Comparison of ENCODE assay signal across 10 cellular contexts in the genomic region with DNA sequence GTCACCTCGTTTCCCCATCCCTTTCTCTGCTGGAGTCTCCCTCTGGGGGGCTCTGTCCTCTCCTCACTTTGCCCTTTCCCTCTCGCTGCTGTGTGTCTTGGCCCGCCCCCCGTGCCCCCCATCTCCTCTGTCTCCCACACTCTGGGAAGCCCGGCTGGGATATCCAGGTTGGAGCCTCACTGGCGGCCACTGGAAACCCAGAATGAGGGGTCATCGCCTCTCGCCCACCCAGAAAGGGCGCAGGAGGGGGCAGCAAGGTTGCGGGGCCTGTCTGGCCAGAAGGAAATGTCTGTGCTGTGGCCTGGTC. TPM values are rescaled to one million over a fixed set of nuclear protein-coding genes. Genes with fewer than 3 reads are reported as not detected.
DNase-seq lines count a peak whose midpoint lies in the region; ATAC-seq and TF ChIP-seq lines count a peak whose summit lies in the region.
"Had no signal": no experiment of that assay in that cellular context is flagged by ENCODE, and none has a peak within 500 bp of the region (broad histone marks: within the 10 kb centered on the region; RNA-seq: fewer than 3 reads in every experiment).

No MANE protein-coding gene starts in this region.

- H3K9me3 ChIP-seq in AG04450 (ENCODE audit: control insufficient read depth, insufficient read depth, low read length): no peaks in the 10 kb centered on the region; the same call in 1 of the 2 replicates
- no peaks in the 10 kb centered on the region for H3K9me3 ChIP-seq in Peyer's patch
- H3K9me3 ChIP-seq in esophagus (ENCODE audit: control insufficient read depth in 2 of 2, insufficient read depth in 1 of 2, low read depth in 1 of 2, low read length in 1 of 2): no peaks in the 10 kb centered on the region
- H3K9me3 ChIP-seq in neuronal stem cell (replicated peaks in 1 of 2; ENCODE audit: control insufficient read depth in 2 of 2, insufficient read depth in 1 of 2, low read depth in 1 of 2, low read length in 2 of 2): no peaks in the 10 kb centered on the region

- H2BK120ac ChIP-seq in neuronal stem cell (ENCODE audit: low read depth, low read length): no peak overlapping the region

- H4K91ac ChIP-seq in neuronal stem cell (ENCODE audit: low read depth, low read length, poor library complexity): no peak overlapping the region

- H2BK5ac ChIP-seq in neuronal stem cell (ENCODE audit: low read length): no peak overlapping the region

- H3K27ac ChIP-seq in AG04450 (ENCODE audit: low read depth, low read length) (peak overlapping the region; percentile 100), Peyer's patch (peak overlapping the region; percentile 74 to 87 (median 80)), esophagus (ENCODE audit: low read depth in 2 of 2, low read length in 1 of 2) (peak overlapping the region; percentile 66 to 76), neuronal stem cell (replicated peaks; ENCODE audit: low read length) (no peak overlapping the region)

- POLR2A ChIA-PET in AG04450 (lab: Yijun Ruan, JAX): interaction anchor here (0.6 to 4.9 kb wide), 3 partner anchors 27 to 40 kb away, joined by 5 to 43 read pairs (median 7); a partner anchor contains a TSS

- H2AK5ac ChIP-seq in neuronal stem cell (ENCODE audit: low read depth, low read length): peak overlapping the region; percentile 70

- H2BK12ac ChIP-seq in neuronal stem cell (ENCODE audit: low read length): no peak overlapping the region

- H3K4ac ChIP-seq in neuronal stem cell (ENCODE audit: low read length): no peak overlapping the region

- no peak for ATAC-seq in GM19452 (IDR thresholded peaks at IDR 0.05; ENCODE audit: unreplicated experiment)

- H3K18ac ChIP-seq in neuronal stem cell (ENCODE audit: low read length): peak overlapping the region; percentile 83

- no peak for TF ChIP-seq CTCF in AG04450 (IDR thresholded peaks at IDR 0.05; ENCODE audit: low read depth, low read length)
- no peak for TF ChIP-seq CTCF in Peyer's patch (IDR thresholded peaks at IDR 0.05)

- peak overlapping the region; percentile 33 for H2AFZ ChIP-seq in neuronal stem cell (ENCODE audit: low read length)

- 8 to 24% methylated on average over 10 of the region's 10 CpGs for WGBS in esophagus, 2 donors
- WGBS in neuronal stem cell (ENCODE audit: extremely low coverage in 2 of 2, insufficient read length in 2 of 2, insufficient replicate concordance in 1 of 2), 2 donors: no CpG with 5 or more reads among the region's 10 CpGs

- no peak overlapping the region for H4K8ac ChIP-seq in neuronal stem cell (ENCODE audit: low read depth, low read length)

- CTCF ChIA-PET in AG04450 (lab: Charles Lee): interaction anchor here (0.6 to 1.0 kb wide), 2 partner anchors 27 to 1892 kb away, joined by 3 to 4 read pairs; no protein-coding TSS in a partner anchor

- H3K14ac ChIP-seq in neuronal stem cell (ENCODE audit: low read length): peak overlapping the region; percentile 65

- H3K9ac ChIP-seq in neuronal stem cell (ENCODE audit: low read depth, low read length, poor library complexity): peak overlapping the region; percentile 68
- H3K9ac ChIP-seq: KMS-11 had no signal

- H3K27me3 ChIP-seq in AG04450 (ENCODE audit: control insufficient read depth, insufficient read depth, low read length) (no peaks in the 10 kb centered on the region), Peyer's patch (no peaks in the 10 kb centered on the region), esophagus (ENCODE audit: control insufficient read depth in 1 of 2, insufficient read depth in 2 of 2, low read length in 2 of 2) (no peaks in the 10 kb centered on the region), neuronal stem cell (ENCODE audit: control insufficient read depth in 3 of 3, insufficient read depth in 3 of 3, low read depth in 1 of 3, low read length in 3 of 3) (peaks cover 0 to 22% (median 0%) of the 10 kb centered on the region in 3 experiments)

- peaks cover 9 to 79% (median 48%) of the 10 kb centered on the region in 4 donors for H3K4me1 ChIP-seq in Peyer's patch
- H3K4me1 ChIP-seq in esophagus (ENCODE audit: control insufficient read depth in 2 of 2, insufficient read depth in 2 of 2, low read length in 1 of 2): peaks cover 2 to 38% of the 10 kb centered on the region in 2 donors
- H3K4me1 ChIP-seq in neuronal stem cell (ENCODE audit: control insufficient read depth in 2 of 2, insufficient read depth in 1 of 2, low read depth in 1 of 2, low read length in 2 of 2): peaks cover 30 to 36% of the 10 kb centered on the region in 2 donors

- H3K23ac ChIP-seq in neuronal stem cell (ENCODE audit: low read depth, low read length, poor library complexity): peak overlapping the region; percentile 0

- no peak for TF ChIP-seq POLR2A in Peyer's patch (IDR thresholded peaks at IDR 0.05)

- DNase-seq in AG04450 (ENCODE audit: low read depth, low spot score) (no peak), Peyer's patch (no peak), neuronal stem cell (ENCODE audit: low spot score) (no peak), dermis blood vessel endothelial cell (no peak), NCI-H748 treated with DMSO at 0.1 percent for 48 hours (lab: John Stamatoyannopoulos, UW) (no peak), cerebellar nuclear complex (lab: John Stamatoyannopoulos, UW) (no peak)
- DNase-seq: DND-41 had no signal

- H3K4me2 ChIP-seq in neuronal stem cell (ENCODE audit: insufficient read depth, low read length, poor library complexity, severe bottlenecking): peak overlapping the region; percentile 62

- H2BK15ac ChIP-seq in neuronal stem cell (ENCODE audit: low read length): peak overlapping the region; percentile 50

- H3K4me3 ChIP-seq in AG04450 (ENCODE audit: low read depth, low read length): peak overlapping the region; percentile 12; the same call in 1 of the 2 replicates
- H3K4me3 ChIP-seq in Peyer's patch: peak overlapping the region in 3 of 4 donors; percentile 25 to 32 (median 28)
- H3K4me3 ChIP-seq in esophagus (ENCODE audit: low read depth in 1 of 2, low read length in 2 of 2): no peak overlapping the region
- no peak overlapping the region for H3K4me3 ChIP-seq in neuronal stem cell (ENCODE audit: low read length in 2 of 2)

- H3K79me1 ChIP-seq in neuronal stem cell (ENCODE audit: low read depth, low read length): peaks cover 2% of the 10 kb centered on the region

- peaks cover 0 to 15% (median 0%) of the 10 kb centered on the region in 3 donors for H3K36me3 ChIP-seq in Peyer's patch
- peaks cover 3 to 25% of the 10 kb centered on the region in 2 donors for H3K36me3 ChIP-seq in esophagus (ENCODE audit: control insufficient read depth in 2 of 2, insufficient read depth in 2 of 2, low read length in 1 of 2)
- peaks cover 7 to 33% of the 10 kb centered on the region in 2 donors for H3K36me3 ChIP-seq in neuronal stem cell (replicated peaks in 1 of 2; ENCODE audit: control insufficient read depth in 2 of 2, insufficient read depth in 2 of 2, low read length in 2 of 2)

RNA-seq across cellular contexts. Expression of a gene that starts 15.6 kb away (rescaled TPM):
- 8.5 and 9.3 TPM in 2 replicates for polyA plus RNA-seq in AG04450 (2011; rRNA removed)
- polyA minus RNA-seq in AG04450 (2011; rRNA and poly(A)+ RNA removed): 14.0 and 15.8 TPM in 2 replicates
- 10 to 100 TPM; 17.9 to 33.0 (median 29.6) TPM for total RNA-seq in Peyer's patch
- 10 to 100 TPM; 12.2 to 14.0 TPM for polyA plus RNA-seq in esophagus
- polyA plus RNA-seq in neuronal stem cell (2013, experiment 1 of 2): 21.6 TPM
- 20.9 TPM for polyA plus RNA-seq in neuronal stem cell (2013, experiment 2 of 2)
- 7.5 and 13.2 TPM in 2 replicates for total RNA-seq in dermis blood vessel endothelial cell

RNA-seq across cellular contexts. Expression of a gene that starts 28.1 kb away (rescaled TPM):
- polyA plus RNA-seq in AG04450 (2011; rRNA removed): 4.9 and 11.2 TPM in 2 replicates
- 22.8 and 28.9 TPM in 2 replicates for polyA minus RNA-seq in AG04450 (2011; rRNA and poly(A)+ RNA removed)
- 10 to 100 TPM in 3 of 4 donors, 1 to 10 TPM in 1; 6.8 to 80.9 (median 22.9) TPM for total RNA-seq in Peyer's patch
- 10 to 100 TPM; 16.2 to 77.1 TPM for polyA plus RNA-seq in esophagus
- polyA plus RNA-seq in neuronal stem cell (2013, experiment 1 of 2): 6.1 TPM
- polyA plus RNA-seq in neuronal stem cell (2013, experiment 2 of 2): 6.1 TPM
- 19.4 and 74.5 TPM in 2 replicates for total RNA-seq in dermis blood vessel endothelial cell

RNA-seq across cellular contexts. Expression of a gene that starts 38.4 kb away (rescaled TPM):
- polyA plus RNA-seq in AG04450 (2011; rRNA removed) (3.9 and 5.1 TPM in 2 replicates), esophagus (1 to 10 TPM; 3.1 to 6.0 TPM)
- polyA minus RNA-seq in AG04450 (2011; rRNA and poly(A)+ RNA removed): 1.3 and 1.7 TPM in 2 replicates
- total RNA-seq in Peyer's patch (1 to 10 TPM in 3 of 4 donors, not detected in 1; 3.6 to 6.8 (median 3.8) TPM), dermis blood vessel endothelial cell (6.8 and 7.9 TPM in 2 replicates)
- polyA plus RNA-seq in neuronal stem cell (2013, experiment 1 of 2): 6.5 TPM
- polyA plus RNA-seq in neuronal stem cell (2013, experiment 2 of 2): 6.0 TPM

RNA-seq across cellular contexts. Expression of a gene that starts 50.7 kb away (rescaled TPM):
- polyA plus RNA-seq in AG04450 (2011; rRNA removed) (5.2 and 6.3 TPM in 2 replicates), esophagus (10 to 100 TPM; 13.8 to 17.3 TPM)
- polyA minus RNA-seq in AG04450 (2011; rRNA and poly(A)+ RNA removed): 8.4 and 17.7 TPM in 2 replicates
- total RNA-seq in Peyer's patch (10 to 100 TPM in 2 of 4 donors, 1 to 10 TPM in 2; 8.3 to 19.6 (median 11.0) TPM), dermis blood vessel endothelial cell (4.7 and 9.2 TPM in 2 replicates)
- 8.6 TPM for polyA plus RNA-seq in neuronal stem cell (2013, experiment 1 of 2)
- polyA plus RNA-seq in neuronal stem cell (2013, experiment 2 of 2): 8.3 TPM

Comparison
In these comparisons a context has a peak if more than half of its experiments do, and no peak if none do; other contexts are left out.
1. H3K4me3 ChIP-seq: peak in AG04450 (single experiment) and Peyer's patch (3 of 4); none in esophagus (0 of 2) and neuronal stem cell (0 of 2).